Comparison of ENCODE assay signal across 7 cellular contexts in genomic region chr2:159116922-159117321, GRCh38.
"Had no signal": no experiment of that assay in that cellular context is flagged by ENCODE, and none has a peak within 500 bp of the region (broad histone marks: within the 10 kb centered on the region; RNA-seq: fewer than 3 reads in every experiment).

No MANE protein-coding gene starts in this region.

- H3K4me3 Mint-ChIP-seq: GM23338, H9, HFFc6 had no signal

- DNase-seq: H9, HCEC 1CT, HFFc6, IMR-90, KG1 had no signal

- H3K27ac Mint-ChIP-seq: GM23338, HFFc6 had no signal

- H3K4me1 Mint-ChIP-seq: GM23338 had no signal

- H3K4me3 ChIP-seq: GM23338, K562 had no signal

- H3K9me3 Mint-ChIP-seq: GM23338, H9, HFFc6 had no signal
